In the genomic region with DNA sequence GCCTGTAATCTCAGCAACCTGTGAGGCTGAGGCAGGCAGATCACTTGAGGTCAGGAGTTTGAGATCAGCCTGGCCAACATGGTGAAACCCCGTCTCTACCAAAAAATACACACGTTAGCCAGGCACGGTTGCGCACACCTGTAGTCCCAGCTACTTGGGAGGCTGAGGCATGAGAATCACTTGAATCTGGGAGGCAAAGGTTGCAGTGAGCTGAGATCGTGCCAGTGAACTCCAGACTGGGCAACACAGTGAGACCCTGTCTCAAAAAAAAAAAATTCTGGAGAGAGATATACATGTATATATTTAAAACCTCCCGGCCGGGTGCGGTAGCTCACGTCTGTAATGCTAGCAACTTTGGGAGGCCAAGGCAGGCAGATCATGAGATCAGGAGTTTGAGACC, we compare ENCODE assay signal across 5 cellular contexts. TPM values are rescaled to one million over a fixed set of nuclear protein-coding genes. Genes with fewer than 3 reads are reported as not detected.
DNase-seq lines count a peak whose midpoint lies in the region; ATAC-seq, FAIRE-seq and TF ChIP-seq lines count a peak whose summit lies in the region.
"Not testable (repeated sequence)": the region's sequence is repeated elsewhere in the genome, so short reads cannot be mapped to it uniquely, and the experiment has no call there.

No MANE protein-coding gene starts in this region.

- H3K4me1 ChIP-seq in PC-9 (replicated peaks; ENCODE audit: insufficient read depth): peaks cover 26% of the 10 kb centered on the region
- H3K4me1 ChIP-seq in HepG2 (ENCODE audit: insufficient read depth, low read length): not testable (repeated sequence)

- not testable (repeated sequence) for H3K4me3 Mint-ChIP-seq in activated T-cell treated with anti-CD3 and anti-CD28 coated beads, Interleukin-2, amount 50 U/mL, for 72 hours; central memory CD8-positive, alpha-beta T cell
- H3K4me3 Mint-ChIP-seq in endothelial cell (ENCODE audit: unreplicated experiment): peak overlapping the region; percentile 56

- H3K4me2 ChIP-seq in PC-9; HepG2 (ENCODE audit: low read depth, low read length): not testable (repeated sequence)

- H3K9me2 ChIP-seq in PC-9 (ENCODE audit: insufficient read depth): not testable (repeated sequence)

- H3K9me3 ChIP-seq in PC-9 (ENCODE audit: insufficient read depth, low read depth); HepG2 (ENCODE audit: low read length): not testable (repeated sequence)

- H2AFZ ChIP-seq in PC-9; HepG2 (ENCODE audit: low read length): not testable (repeated sequence)

- not testable (repeated sequence) for H3K27me3 ChIP-seq in PC-9 (ENCODE audit: insufficient read depth, low read depth); HepG2 (ENCODE audit: control insufficient read depth in 1 of 2, insufficient read depth in 2 of 2, low read length in 2 of 2)

- peaks cover 13% of the 10 kb centered on the region for H3F3A ChIP-seq in PC-9 (ENCODE audit: insufficient read depth, low read depth)

- H3K4me1 Mint-ChIP-seq in activated T-cell treated with anti-CD3 and anti-CD28 coated beads, Interleukin-2, amount 50 U/mL, for 72 hours (ENCODE audit: low read depth); central memory CD8-positive, alpha-beta T cell; endothelial cell (ENCODE audit: unreplicated experiment): not testable (repeated sequence)

- H3K9me3 Mint-ChIP-seq in activated T-cell treated with anti-CD3 and anti-CD28 coated beads, Interleukin-2, amount 50 U/mL, for 72 hours; central memory CD8-positive, alpha-beta T cell; endothelial cell (ENCODE audit: unreplicated experiment): not testable (repeated sequence)

- not testable (repeated sequence) for TF ChIP-seq CTCF in PC-9 (conservative IDR thresholded peaks at IDR 0.05); endothelial cell (IDR thresholded peaks at IDR 0.05; ENCODE audit: unreplicated experiment); HepG2 (CRISPR knock-in tag; IDR thresholded peaks at IDR 0.05)

- CTCF ChIA-PET in PC-9 (lab: Charles Lee); HepG2 (lab: Yijun Ruan, JAX; ENCODE audit: low intra/inter-chr PET ratio, low total read pairs): not testable (repeated sequence)

- not testable (repeated sequence) for H3K79me2 ChIP-seq in PC-9 (ENCODE audit: low read depth); HepG2 (ENCODE audit: insufficient read depth, low read length)

- in situ Hi-C loops in HepG2 (cut with HindIII; ENCODE audit: extremely low pct_ligation_motif_present, low pct_unique_long_range_greater_than_20kb): not testable (repeated sequence)

- not testable (repeated sequence) for FAIRE-seq in HepG2 (lab: Jason Lieb, UNC)

- ATAC-seq in activated T-cell treated with anti-CD3 and anti-CD28 coated beads, Interleukin-2, amount 50 U/mL, for 72 hours (replicated peaks in 1 of 2); central memory CD8-positive, alpha-beta T cell (replicated peaks; ENCODE audit: extremely low read depth, poor library complexity, severe bottlenecking); HepG2: not testable (repeated sequence)

- not testable (repeated sequence) for TF ChIP-seq EP300 in HepG2 (IDR thresholded peaks at IDR 0.05; ENCODE audit: low read depth in 2 of 2, low read length in 2 of 2); HepG2 (CRISPR knock-in tag; IDR thresholded peaks at IDR 0.05; ENCODE audit: borderline replicate concordance)

- H3K4me3 ChIP-seq in PC-9; HepG2 (replicated peaks in 1 of 3; ENCODE audit: insufficient read depth in 1 of 3, low read depth in 2 of 3, low read length in 3 of 3): not testable (repeated sequence)

- not testable (repeated sequence) for TF ChIP-seq POLR2A in HepG2 (IDR thresholded peaks at IDR 0.05; ENCODE audit: insufficient read depth in 1 of 2, low read depth in 2 of 2, low read length in 2 of 2)

- 95% methylated on average over 9 of the region's 9 CpGs for WGBS in HepG2 (ENCODE audit: low lambda C conversion rate)

- H3K27me3 Mint-ChIP-seq in activated T-cell treated with anti-CD3 and anti-CD28 coated beads, Interleukin-2, amount 50 U/mL, for 72 hours (ENCODE audit: low read depth); central memory CD8-positive, alpha-beta T cell; endothelial cell (ENCODE audit: unreplicated experiment): not testable (repeated sequence)

- H3K9ac ChIP-seq in HepG2 (ENCODE audit: insufficient read depth, low read depth, low read length): not testable (repeated sequence)

- H4K20me1 ChIP-seq in PC-9 (ENCODE audit: insufficient read depth); HepG2 (ENCODE audit: insufficient read depth, low read length): not testable (repeated sequence)

- POLR2A ChIA-PET in PC-9 (lab: Charles Lee; ENCODE audit: unreplicated experiment); HepG2 (lab: Yijun Ruan, JAX): not testable (repeated sequence)

- intact Hi-C loops in PC-9 (cut with micrococcal nuclease; ENCODE audit: unreplicated experiment); HepG2 (cut with micrococcal nuclease; ENCODE audit: unreplicated experiment): not testable (repeated sequence)

- peak overlapping the region; percentile 51 for H3K27ac Mint-ChIP-seq in activated T-cell treated with anti-CD3 and anti-CD28 coated beads, Interleukin-2, amount 50 U/mL, for 72 hours
- H3K27ac Mint-ChIP-seq in central memory CD8-positive, alpha-beta T cell (ENCODE audit: low read depth): peak overlapping the region; percentile 32
- not testable (repeated sequence) for H3K27ac Mint-ChIP-seq in endothelial cell (ENCODE audit: unreplicated experiment)

- peak overlapping the region; percentile 92 for H3K27ac ChIP-seq in PC-9
- H3K27ac ChIP-seq in HepG2 (ENCODE audit: extremely low read length, insufficient read depth, low read length): not testable (repeated sequence)

- DNase-seq in PC-9; activated T-cell treated with anti-CD3 and anti-CD28 coated beads, Interleukin-2, amount 50 U/mL, for 72 hours; central memory CD8-positive, alpha-beta T cell (ENCODE audit: low spot score in 2 of 2); endothelial cell (ENCODE audit: low spot score); HepG2 (ENCODE audit: low spot score): not testable (repeated sequence)

- not testable (repeated sequence) for TF ChIP-seq RAD21 in HepG2 (CRISPR knock-in tag; IDR thresholded peaks at IDR 0.05)

- BruUV-seq in PC-9 (replicated peaks; lab: Mats Ljungman, UMichigan); HepG2 (replicated peaks; lab: Mats Ljungman, UMichigan): not testable (repeated sequence)

- not testable (repeated sequence) for H3K36me3 Mint-ChIP-seq in activated T-cell treated with anti-CD3 and anti-CD28 coated beads, Interleukin-2, amount 50 U/mL, for 72 hours (ENCODE audit: insufficient read depth in 2 of 2)
- H3K36me3 Mint-ChIP-seq in central memory CD8-positive, alpha-beta T cell (ENCODE audit: insufficient read depth): peaks cover 62% of the 10 kb centered on the region
- peaks cover 25% of the 10 kb centered on the region for H3K36me3 Mint-ChIP-seq in endothelial cell (ENCODE audit: low read depth, unreplicated experiment)

- H3K36me3 ChIP-seq in PC-9 (ENCODE audit: low read depth): peaks cover 20% of the 10 kb centered on the region; the same call in 1 of the 2 replicates
- H3K36me3 ChIP-seq in HepG2 (replicated peaks in 1 of 2; ENCODE audit: control insufficient read depth in 1 of 2, insufficient read depth in 2 of 2, low read length in 2 of 2): peaks cover 8 to 36% of the 10 kb centered on the region in 2 experiments

TF ChIP-seq in HepG2, 621 proteins besides CTCF, POLR2A, EP300 and RAD21:
- TF ChIP-seq ZNF121 (CRISPR knock-in tag; IDR thresholded peaks at IDR 0.05): peak; percentile 64

RNA-seq across cellular contexts. Expression of a gene that starts 33.1 kb away (rescaled TPM):
- total RNA-seq in PC-9 (2021): 33.5 and 37.6 TPM in 2 replicates
- total RNA-seq in activated T-cell treated with anti-CD3 and anti-CD28 coated beads, Interleukin-2, amount 50 U/mL, for 72 hours: 10 to 100 TPM; 34.1 to 41.7 TPM
- 52.0 TPM for total RNA-seq in endothelial cell (ENCODE audit: unreplicated experiment)
- 19.3 and 28.4 TPM in 2 replicates for total RNA-seq in HepG2 (2016; rRNA removed; fragmentation: Illumina TruSeq; extraction: Trizol)
- 2.6 and 3.9 TPM in 2 replicates for total RNA-seq in HepG2 (2016; cell fraction: cytosol; rRNA removed; fragmentation: Illumina TruSeq; extraction: Trizol; ENCODE audit: low read depth)
- 18.1 and 28.1 TPM in 2 replicates for total RNA-seq in HepG2 (2016; cell fraction: insoluble cytoplasmic fraction; rRNA removed; fragmentation: Illumina TruSeq; extraction: Trizol)
- total RNA-seq in HepG2 (2016; cell fraction: membrane; rRNA removed; fragmentation: Illumina TruSeq; extraction: Trizol): 4.7 and 5.6 TPM in 2 replicates
- 13.5 and 15.6 TPM in 2 replicates for total RNA-seq in HepG2 (2016; cell fraction: nucleus; rRNA removed; fragmentation: Illumina TruSeq; extraction: Trizol)
- polyA plus RNA-seq in HepG2 (2011; rRNA removed): 8.8 and 10.4 TPM in 2 replicates
- 4.5 and 5.8 TPM in 2 replicates for polyA plus RNA-seq in HepG2 (2011; cell fraction: cytosol; rRNA removed)
- polyA plus RNA-seq in HepG2 (2011; cell fraction: nucleus; rRNA removed): 7.3 and 7.7 TPM in 2 replicates
- 9.5 and 11.1 TPM in 2 replicates for polyA plus RNA-seq in HepG2 (2012)
- 0.25 and 0.29 TPM in 2 replicates for polyA plus RNA-seq in HepG2 (2016; cell fraction: cytosol; fragmentation: Illumina TruSeq; extraction: Trizol; ENCODE audit: low read depth)
- polyA plus RNA-seq in HepG2 (2016; cell fraction: insoluble cytoplasmic fraction; fragmentation: Illumina TruSeq; extraction: Trizol; ENCODE audit: low read depth): 12.8 and 13.6 TPM in 2 replicates
- polyA plus RNA-seq in HepG2 (2016; cell fraction: membrane; fragmentation: Illumina TruSeq; extraction: Trizol; ENCODE audit: low read depth): 1.2 and 1.6 TPM in 2 replicates
- 8.9 and 9.6 TPM in 2 replicates for polyA plus RNA-seq in HepG2 (2016; cell fraction: nucleus; fragmentation: Illumina TruSeq; extraction: Trizol; ENCODE audit: insufficient read depth, low read depth)
- 20.8 and 25.5 TPM in 2 replicates for polyA minus RNA-seq in HepG2 (2011; rRNA and poly(A)+ RNA removed; ENCODE audit: low replicate concordance)
- 17.0 and 22.1 TPM in 2 replicates for polyA minus RNA-seq in HepG2 (2011; cell fraction: cytosol; rRNA and poly(A)+ RNA removed)
- polyA minus RNA-seq in HepG2 (2011; cell fraction: nucleus; rRNA and poly(A)+ RNA removed): 30.6 and 31.7 TPM in 2 replicates
